ENCODE assay signal across 20 cellular contexts in the genomic region with DNA sequence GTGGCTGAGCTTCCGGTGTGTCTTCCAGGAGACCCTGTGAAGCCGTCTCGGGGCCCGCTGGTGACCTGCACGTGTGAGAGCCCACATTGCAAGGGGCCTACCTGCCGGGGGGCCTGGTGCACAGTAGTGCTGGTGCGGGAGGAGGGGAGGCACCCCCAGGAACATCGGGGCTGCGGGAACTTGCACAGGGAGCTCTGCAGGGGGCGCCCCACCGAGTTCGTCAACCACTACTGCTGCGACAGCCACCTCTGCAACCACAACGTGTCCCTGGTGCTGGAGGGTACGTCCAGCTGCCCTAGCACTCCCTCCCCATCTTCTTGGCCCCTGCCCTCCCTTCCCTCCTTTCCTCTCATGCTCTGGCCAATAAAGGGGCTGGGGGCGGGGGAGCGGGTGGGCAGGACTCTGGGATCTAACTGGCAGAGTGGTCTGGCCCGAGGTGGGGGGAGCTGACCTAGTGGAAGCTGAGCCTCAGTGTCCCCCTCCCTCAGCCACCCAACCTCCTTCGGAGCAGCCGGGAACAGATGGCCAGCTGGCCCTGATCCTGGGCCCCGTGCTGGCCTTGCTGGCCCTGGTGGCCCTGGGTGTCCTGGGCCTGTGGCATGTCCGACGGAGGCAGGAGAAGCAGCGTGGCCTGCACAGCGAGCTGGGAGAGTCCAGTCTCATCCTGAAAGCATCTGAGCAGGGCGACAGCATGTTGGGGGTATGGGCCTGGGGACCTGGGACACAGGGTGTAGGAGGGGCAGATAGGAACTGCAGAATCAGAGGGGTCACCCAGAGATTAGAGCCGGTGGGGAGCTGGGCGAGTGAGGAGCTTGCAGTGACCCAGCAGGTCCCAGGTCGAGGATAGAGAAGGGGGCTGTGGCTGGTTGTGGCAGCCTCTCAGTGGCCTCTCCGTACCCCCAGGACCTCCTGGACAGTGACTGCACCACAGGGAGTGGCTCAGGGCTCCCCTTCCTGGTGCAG. TPM values are rescaled to one million over a fixed set of nuclear protein-coding genes. Genes with fewer than 3 reads are reported as not detected.
DNase-seq lines count a peak whose midpoint lies in the region; ATAC-seq, FAIRE-seq and TF ChIP-seq lines count a peak whose summit lies in the region.
"Had no signal": no experiment of that assay in that cellular context is flagged by ENCODE, and none has a peak within 500 bp of the region (broad histone marks: within the 10 kb centered on the region; RNA-seq: fewer than 3 reads in every experiment).

No MANE protein-coding gene starts in this region.

- no peaks in the 10 kb centered on the region for H3K9me3 Mint-ChIP-seq in MCF 10A (ENCODE audit: unreplicated experiment)
- H3K9me3 Mint-ChIP-seq: activated naive CD4-positive, alpha-beta T cell treated with anti-CD3 and anti-CD28 coated beads, Interleukin-2, amount 50 U/mL, for 24 hours; stimulated activated naive CD8-positive, alpha-beta T cell treated with anti-CD3 and anti-CD28 coated beads, Interleukin-15, amount 100 ng/mL, for 72 hours had no signal

- peaks cover 5% of the 10 kb centered on the region for H3K4me1 Mint-ChIP-seq in MCF 10A (ENCODE audit: insufficient read depth, unreplicated experiment)
- H3K4me1 Mint-ChIP-seq: activated naive CD4-positive, alpha-beta T cell treated with anti-CD3 and anti-CD28 coated beads, Interleukin-2, amount 50 U/mL, for 24 hours; stimulated activated naive CD8-positive, alpha-beta T cell treated with anti-CD3 and anti-CD28 coated beads, Interleukin-15, amount 100 ng/mL, for 72 hours had no signal

- H4K20me1 ChIP-seq in SK-N-SH (ENCODE audit: insufficient read depth) (no peaks in the 10 kb centered on the region), HepG2 (ENCODE audit: insufficient read depth, low read length) (no peaks in the 10 kb centered on the region)

- no peak for TF ChIP-seq POLR2A in HepG2 (IDR thresholded peaks at IDR 0.05; ENCODE audit: insufficient read depth in 1 of 2, low read depth in 2 of 2, low read length in 2 of 2)

- DNase-seq in SK-N-SH: peak; percentile 55
- DNase-seq in brain microvascular endothelial cell: no peak
- DNase-seq in HepG2 (ENCODE audit: low spot score): no peak
- DNase-seq in NCI-H146 (lab: John Stamatoyannopoulos, UW): no peak
- DNase-seq in AG08396 (ENCODE audit: low spot score): no peak
- no peak for DNase-seq in MCF 10A (ENCODE audit: unreplicated experiment)
- DNase-seq: activated CD8-positive, alpha-beta T cell treated with anti-CD3 and anti-CD28 coated beads, Interleukin-2, amount 10 ng/mL, durations not matched to agents 7 days and 5 days; DMS 273 treated with DMSO at 0.1 percent for 48 hours; left colon; NCI-H1105 treated with DMSO at 0.1 percent for 48 hours; stimulated activated CD4-positive, alpha-beta T cell treated with anti-CD3 and anti-CD28 coated beads, Interleukin-4, amount 100 ng/mL, for 24 hours; stimulated activated naive CD8-positive, alpha-beta T cell treated with anti-CD3 and anti-CD28 coated beads, Interleukin-15, amount 100 ng/mL, for 72 hours had no signal

- no peak overlapping the region for H3K4me3 ChIP-seq in SK-N-SH (ENCODE audit: low read depth in 2 of 2, low read length in 1 of 2)
- no peak overlapping the region for H3K4me3 ChIP-seq in brain microvascular endothelial cell (ENCODE audit: low read depth, low read length)
- no peak overlapping the region for H3K4me3 ChIP-seq in HepG2 (replicated peaks in 1 of 3; ENCODE audit: insufficient read depth in 1 of 3, low read depth in 2 of 3, low read length in 3 of 3)
- peak overlapping the region; percentile 9 for H3K4me3 ChIP-seq in urinary bladder (ENCODE audit: low read depth, low read length)
- H3K4me3 ChIP-seq: ovary had no signal

- H3K9me3 ChIP-seq in SK-N-SH (no peaks in the 10 kb centered on the region), HepG2 (ENCODE audit: low read length) (no peaks in the 10 kb centered on the region)
- H3K9me3 ChIP-seq: ovary had no signal

- H3K4me2 ChIP-seq in SK-N-SH: no peak overlapping the region
- H3K4me2 ChIP-seq in HepG2 (ENCODE audit: low read depth, low read length): no peak overlapping the region

- intact Hi-C loops in HepG2 (cut with micrococcal nuclease; ENCODE audit: unreplicated experiment): no loop called here
- intact Hi-C loops in MCF 10A (cut with micrococcal nuclease): no loop called here

- ATAC-seq in SK-N-SH treated with all-trans-retinoic acid at 6 μM for 48 hours (no peak), HepG2 (peak; percentile 24)
- ATAC-seq: activated CD8-positive, alpha-beta T cell treated with anti-CD3 and anti-CD28 coated beads, Interleukin-2, amount 10 ng/mL, durations not matched to agents 7 days and 5 days; left colon; stimulated activated naive CD8-positive, alpha-beta T cell treated with anti-CD3 and anti-CD28 coated beads, Interleukin-15, amount 100 ng/mL, for 72 hours had no signal

- no peak for TF ChIP-seq EP300 in SK-N-SH (IDR thresholded peaks at IDR 0.05; ENCODE audit: borderline replicate concordance in 1 of 2, low read depth in 1 of 2, low read length in 1 of 2)
- TF ChIP-seq EP300 in HepG2 (IDR thresholded peaks at IDR 0.05; ENCODE audit: low read depth in 2 of 2, low read length in 2 of 2): no peak
- no peak for TF ChIP-seq EP300 in HepG2 (CRISPR knock-in tag; IDR thresholded peaks at IDR 0.05; ENCODE audit: borderline replicate concordance)

- H2AFZ ChIP-seq in SK-N-SH (ENCODE audit: low read depth) (no peak overlapping the region), HepG2 (ENCODE audit: low read length) (no peak overlapping the region)

- no peak overlapping the region for H3K27ac Mint-ChIP-seq in MCF 10A (ENCODE audit: low read depth, unreplicated experiment)
- H3K27ac Mint-ChIP-seq: activated CD8-positive, alpha-beta T cell treated with anti-CD3 and anti-CD28 coated beads, Interleukin-2, amount 10 ng/mL, durations not matched to agents 7 days and 5 days; activated naive CD4-positive, alpha-beta T cell treated with anti-CD3 and anti-CD28 coated beads, Interleukin-2, amount 50 U/mL, for 24 hours had no signal

- H3K9ac ChIP-seq in SK-N-SH (no peak overlapping the region), HepG2 (ENCODE audit: insufficient read depth, low read depth, low read length) (no peak overlapping the region)

- BruUV-seq in HepG2 (replicated peaks; lab: Mats Ljungman, UMichigan) (no TSS peak), MCF 10A (replicated peaks; lab: Mats Ljungman, UMichigan) (no TSS peak)

- H3F3A ChIP-seq in SK-N-SH (replicated peaks; ENCODE audit: insufficient read depth): no peaks in the 10 kb centered on the region

- 77% methylated on average over 12 of the region's 30 CpGs for WGBS in SK-N-SH (ENCODE audit: low lambda C conversion rate)
- WGBS in HepG2 (ENCODE audit: low lambda C conversion rate): 43% methylated on average over 17 of the region's 30 CpGs
- 79% methylated on average over 30 of the region's 30 CpGs for WGBS in urinary bladder

- CTCF ChIA-PET in SK-N-SH (lab: Yijun Ruan, JAX) (interaction anchor here (1.0 to 6.0 kb wide), 23 partner anchors 9 to 112 kb away, joined by 3 to 28 read pairs (median 6); no protein-coding TSS in a partner anchor), HepG2 (lab: Yijun Ruan, JAX; ENCODE audit: low intra/inter-chr PET ratio, low total read pairs) (no interaction called here), MCF 10A (lab: Yijun Ruan, JAX) (interaction anchor here (0.6 to 6.5 kb wide), 4 partner anchors 10 to 112 kb away, joined by 3 to 32 read pairs (median 4); no protein-coding TSS in a partner anchor)

- H3K36me3 ChIP-seq in SK-N-SH (replicated peaks in 1 of 2; ENCODE audit: control insufficient read depth in 1 of 2, insufficient read depth in 2 of 2, low read length in 1 of 2): no peaks in the 10 kb centered on the region
- no peaks in the 10 kb centered on the region for H3K36me3 ChIP-seq in brain microvascular endothelial cell (replicated peaks)
- no peaks in the 10 kb centered on the region for H3K36me3 ChIP-seq in HepG2 (replicated peaks in 1 of 2; ENCODE audit: control insufficient read depth in 1 of 2, insufficient read depth in 2 of 2, low read length in 2 of 2)
- H3K36me3 ChIP-seq in urinary bladder (ENCODE audit: insufficient read depth): no peaks in the 10 kb centered on the region
- H3K36me3 ChIP-seq: ovary had no signal

- H3K36me3 Mint-ChIP-seq in MCF 10A (ENCODE audit: insufficient read depth, unreplicated experiment): no peaks in the 10 kb centered on the region
- H3K36me3 Mint-ChIP-seq: activated naive CD4-positive, alpha-beta T cell treated with anti-CD3 and anti-CD28 coated beads, Interleukin-2, amount 50 U/mL, for 24 hours had no signal

- H3K27me3 ChIP-seq in SK-N-SH (ENCODE audit: insufficient read depth): no peaks in the 10 kb centered on the region
- H3K27me3 ChIP-seq in brain microvascular endothelial cell (replicated peaks): no peaks in the 10 kb centered on the region
- H3K27me3 ChIP-seq in HepG2 (ENCODE audit: control insufficient read depth in 1 of 2, insufficient read depth in 2 of 2, low read length in 2 of 2): peaks cover 2 to 50% of the 10 kb centered on the region in 2 experiments; a peak in 3 of 5 replicates
- H3K27me3 ChIP-seq: ovary had no signal

- TF ChIP-seq RAD21 in SK-N-SH (IDR thresholded peaks at IDR 0.05; ENCODE audit: low read length): no peak
- no peak for TF ChIP-seq RAD21 in HepG2 (CRISPR knock-in tag; IDR thresholded peaks at IDR 0.05)

- POLR2A ChIA-PET in SK-N-SH (lab: Yijun Ruan, JAX): interaction anchor here (0.5 to 1.5 kb wide), 3 partner anchors 8 to 119 kb away, joined by 3 to 4 read pairs (median 3); no protein-coding TSS in a partner anchor
- POLR2A ChIA-PET in HepG2 (lab: Yijun Ruan, JAX): no interaction called here
- POLR2A ChIA-PET in MCF 10A (lab: Yijun Ruan, JAX): interaction anchor here (0.6 kb wide), 1 partner anchor 1408 kb away, joined by 3 read pairs; a partner anchor contains a TSS

- H3K27ac ChIP-seq in SK-N-SH (ENCODE audit: low read depth in 2 of 2, low read length in 1 of 2) (peak overlapping the region in 1 of 2 experiments; percentile 84; a peak in 2 of 4 replicates), brain microvascular endothelial cell (no peak overlapping the region), HepG2 (ENCODE audit: extremely low read length, insufficient read depth, low read length) (no peak overlapping the region), urinary bladder (ENCODE audit: low read depth) (no peak overlapping the region)
- H3K27ac ChIP-seq: ovary had no signal

- in situ Hi-C loops in brain microvascular endothelial cell (cut with HindIII; ENCODE audit: low pct_ligation_motif_present, low sequenced_read_pairs): no loop called here
- in situ Hi-C loops in HepG2 (cut with HindIII; ENCODE audit: extremely low pct_ligation_motif_present, low pct_unique_long_range_greater_than_20kb): no loop called here

- H3K4me3 Mint-ChIP-seq in MCF 10A (ENCODE audit: unreplicated experiment): no peak overlapping the region
- H3K4me3 Mint-ChIP-seq: activated CD8-positive, alpha-beta T cell treated with anti-CD3 and anti-CD28 coated beads, Interleukin-2, amount 10 ng/mL, durations not matched to agents 7 days and 5 days; activated naive CD4-positive, alpha-beta T cell treated with anti-CD3 and anti-CD28 coated beads, Interleukin-2, amount 50 U/mL, for 24 hours; stimulated activated naive CD8-positive, alpha-beta T cell treated with anti-CD3 and anti-CD28 coated beads, Interleukin-15, amount 100 ng/mL, for 72 hours had no signal

- H3K9me2 ChIP-seq in SK-N-SH: no peaks in the 10 kb centered on the region

- TF ChIP-seq CTCF in SK-N-SH (IDR thresholded peaks at IDR 0.05) (peak; percentile 20; the same call in 1 of the 2 replicates), brain microvascular endothelial cell (IDR thresholded peaks at IDR 0.05; ENCODE audit: low read depth, low read length, missing control alignments) (peak; percentile 31), HepG2 (CRISPR knock-in tag; IDR thresholded peaks at IDR 0.05) (peak; percentile 30; the same call in 1 of the 2 replicates), MCF 10A (IDR thresholded peaks at IDR 0.05; ENCODE audit: unreplicated experiment) (no peak)

- no peak for FAIRE-seq in HepG2 (lab: Jason Lieb, UNC)
- FAIRE-seq: A204.1, frontal cortex, GM18507 had no signal

- H3K27me3 Mint-ChIP-seq in MCF 10A (ENCODE audit: insufficient read depth, unreplicated experiment): no peaks in the 10 kb centered on the region

- H3K4me1 ChIP-seq in SK-N-SH (ENCODE audit: control insufficient read depth in 1 of 2, insufficient read depth in 2 of 2, low read depth in 1 of 2, low read length in 1 of 2) (peaks cover 0 to 77% of the 10 kb centered on the region in 2 experiments; a peak in 2 of 4 replicates), HepG2 (ENCODE audit: insufficient read depth, low read length) (0 out of 2 replicates have a peak, but pooled peaks cover 17% of the 10 kb centered on the region), urinary bladder (ENCODE audit: insufficient read depth) (no peaks in the 10 kb centered on the region)

- H3K79me2 ChIP-seq in SK-N-SH (ENCODE audit: insufficient read depth) (no peaks in the 10 kb centered on the region), HepG2 (ENCODE audit: insufficient read depth, low read length) (no peaks in the 10 kb centered on the region)

RNA-seq across cellular contexts. Expression of a gene that starts 6.0 kb away (rescaled TPM):
- polyA plus RNA-seq in SK-N-SH (2012; rRNA removed) (0.07 and 0.08 TPM in 2 replicates), HepG2 (2011; rRNA removed) (not detected in 2 replicates), urinary bladder (71.7 TPM)
- 0.05 and 0.07 TPM in 2 replicates for polyA plus RNA-seq in SK-N-SH (2012; cell fraction: cytosol; rRNA removed)
- 0.11 and 0.54 TPM in 2 replicates for polyA plus RNA-seq in SK-N-SH (2012; cell fraction: nucleus; rRNA removed)
- total RNA-seq in HepG2 (2016; rRNA removed; fragmentation: Illumina TruSeq; extraction: Trizol) (not detected in 2 replicates), urinary bladder (47.9 TPM), MCF 10A (2022) (not detected in 2 replicates)
- not detected in 2 replicates for total RNA-seq in HepG2 (2016; cell fraction: cytosol; rRNA removed; fragmentation: Illumina TruSeq; extraction: Trizol; ENCODE audit: low read depth)
- total RNA-seq in HepG2 (2016; cell fraction: insoluble cytoplasmic fraction; rRNA removed; fragmentation: Illumina TruSeq; extraction: Trizol): not detected in 2 replicates
- total RNA-seq in HepG2 (2016; cell fraction: membrane; rRNA removed; fragmentation: Illumina TruSeq; extraction: Trizol): not detected in 2 replicates
- total RNA-seq in HepG2 (2016; cell fraction: nucleus; rRNA removed; fragmentation: Illumina TruSeq; extraction: Trizol): not detected in 2 replicates
- polyA plus RNA-seq in HepG2 (2011; cell fraction: cytosol; rRNA removed): not detected in 2 replicates
- polyA plus RNA-seq in HepG2 (2011; cell fraction: nucleus; rRNA removed): not detected in 2 replicates
- not detected in 2 replicates for polyA plus RNA-seq in HepG2 (2012)
- polyA plus RNA-seq in HepG2 (2016; cell fraction: cytosol; fragmentation: Illumina TruSeq; extraction: Trizol; ENCODE audit: low read depth): not detected in 2 replicates
- not detected in 2 replicates for polyA plus RNA-seq in HepG2 (2016; cell fraction: insoluble cytoplasmic fraction; fragmentation: Illumina TruSeq; extraction: Trizol; ENCODE audit: low read depth)
- polyA plus RNA-seq in HepG2 (2016; cell fraction: membrane; fragmentation: Illumina TruSeq; extraction: Trizol; ENCODE audit: low read depth): not detected in 2 replicates
- not detected in 2 replicates for polyA plus RNA-seq in HepG2 (2016; cell fraction: nucleus; fragmentation: Illumina TruSeq; extraction: Trizol; ENCODE audit: insufficient read depth, low read depth)
- 0.05 TPM in 1 of 2 replicates, not detected in the other for polyA minus RNA-seq in HepG2 (2011; rRNA and poly(A)+ RNA removed; ENCODE audit: low replicate concordance)
- polyA minus RNA-seq in HepG2 (2011; cell fraction: cytosol; rRNA and poly(A)+ RNA removed): not detected in 2 replicates
- not detected in 2 replicates for polyA minus RNA-seq in HepG2 (2011; cell fraction: nucleus; rRNA and poly(A)+ RNA removed)
- total RNA-seq: activated CD8-positive, alpha-beta T cell treated with anti-CD3 and anti-CD28 coated beads, Interleukin-2, amount 10 ng/mL, durations not matched to agents 7 days and 5 days; T-helper 1 cell treated with Interleukin-12 subunit alpha and Interleukin-12 subunit beta and Interleukin-4 antibody, amounts not matched to agents 30 ng/mL and 1 ng/mL, for 36 hours had no signal

RNA-seq across cellular contexts. Expression of a gene that starts 25.4 kb away (rescaled TPM):
- polyA plus RNA-seq in SK-N-SH (2012; rRNA removed) (not detected in 2 replicates), HepG2 (2011; rRNA removed) (0.04 and 0.07 TPM in 2 replicates), urinary bladder (not detected)
- not detected in 2 replicates for polyA plus RNA-seq in SK-N-SH (2012; cell fraction: cytosol; rRNA removed)
- 0.11 and 0.13 TPM in 2 replicates for polyA plus RNA-seq in SK-N-SH (2012; cell fraction: nucleus; rRNA removed)
- total RNA-seq in HepG2 (2016; rRNA removed; fragmentation: Illumina TruSeq; extraction: Trizol) (not detected in 2 replicates), urinary bladder (not detected), MCF 10A (2022) (not detected in 2 replicates)
- total RNA-seq in HepG2 (2016; cell fraction: cytosol; rRNA removed; fragmentation: Illumina TruSeq; extraction: Trizol; ENCODE audit: low read depth): not detected in 2 replicates
- total RNA-seq in HepG2 (2016; cell fraction: insoluble cytoplasmic fraction; rRNA removed; fragmentation: Illumina TruSeq; extraction: Trizol): not detected in 2 replicates
- not detected in 2 replicates for total RNA-seq in HepG2 (2016; cell fraction: membrane; rRNA removed; fragmentation: Illumina TruSeq; extraction: Trizol)
- not detected in 2 replicates for total RNA-seq in HepG2 (2016; cell fraction: nucleus; rRNA removed; fragmentation: Illumina TruSeq; extraction: Trizol)
- 0.03 and 0.04 TPM in 2 replicates for polyA plus RNA-seq in HepG2 (2011; cell fraction: cytosol; rRNA removed)
- polyA plus RNA-seq in HepG2 (2011; cell fraction: nucleus; rRNA removed): 0.16 and 0.33 TPM in 2 replicates
- not detected in 2 replicates for polyA plus RNA-seq in HepG2 (2012)
- polyA plus RNA-seq in HepG2 (2016; cell fraction: cytosol; fragmentation: Illumina TruSeq; extraction: Trizol; ENCODE audit: low read depth): not detected in 2 replicates
- polyA plus RNA-seq in HepG2 (2016; cell fraction: insoluble cytoplasmic fraction; fragmentation: Illumina TruSeq; extraction: Trizol; ENCODE audit: low read depth): not detected in 2 replicates
- not detected in 2 replicates for polyA plus RNA-seq in HepG2 (2016; cell fraction: membrane; fragmentation: Illumina TruSeq; extraction: Trizol; ENCODE audit: low read depth)
- polyA plus RNA-seq in HepG2 (2016; cell fraction: nucleus; fragmentation: Illumina TruSeq; extraction: Trizol; ENCODE audit: insufficient read depth, low read depth): not detected in 2 replicates
- polyA minus RNA-seq in HepG2 (2011; rRNA and poly(A)+ RNA removed; ENCODE audit: low replicate concordance): 0.05 and 0.18 TPM in 2 replicates
- polyA minus RNA-seq in HepG2 (2011; cell fraction: cytosol; rRNA and poly(A)+ RNA removed): not detected in 2 replicates
- not detected in 2 replicates for polyA minus RNA-seq in HepG2 (2011; cell fraction: nucleus; rRNA and poly(A)+ RNA removed)
- total RNA-seq: activated CD8-positive, alpha-beta T cell treated with anti-CD3 and anti-CD28 coated beads, Interleukin-2, amount 10 ng/mL, durations not matched to agents 7 days and 5 days; frontal cortex; left colon; ovary; T-helper 1 cell treated with Interleukin-12 subunit alpha and Interleukin-12 subunit beta and Interleukin-4 antibody, amounts not matched to agents 30 ng/mL and 1 ng/mL, for 36 hours had no signal
- polyA plus RNA-seq: ovary had no signal

RNA-seq across cellular contexts. Expression of a gene that starts 38.1 kb away (rescaled TPM):
- 12.1 and 13.5 TPM in 2 replicates for polyA plus RNA-seq in SK-N-SH (2012; rRNA removed)
- polyA plus RNA-seq in SK-N-SH (2012; cell fraction: cytosol; rRNA removed): 8.3 and 10.4 TPM in 2 replicates
- 11.1 and 12.7 TPM in 2 replicates for polyA plus RNA-seq in SK-N-SH (2012; cell fraction: nucleus; rRNA removed)
- total RNA-seq in HepG2 (2016; rRNA removed; fragmentation: Illumina TruSeq; extraction: Trizol): 5.8 and 8.9 TPM in 2 replicates
- total RNA-seq in HepG2 (2016; cell fraction: cytosol; rRNA removed; fragmentation: Illumina TruSeq; extraction: Trizol; ENCODE audit: low read depth): 2.0 and 2.2 TPM in 2 replicates
- total RNA-seq in HepG2 (2016; cell fraction: insoluble cytoplasmic fraction; rRNA removed; fragmentation: Illumina TruSeq; extraction: Trizol): 4.3 and 9.8 TPM in 2 replicates
- 5.4 and 7.6 TPM in 2 replicates for total RNA-seq in HepG2 (2016; cell fraction: membrane; rRNA removed; fragmentation: Illumina TruSeq; extraction: Trizol)
- total RNA-seq in HepG2 (2016; cell fraction: nucleus; rRNA removed; fragmentation: Illumina TruSeq; extraction: Trizol): 9.9 and 14.3 TPM in 2 replicates
- polyA plus RNA-seq in HepG2 (2011; rRNA removed): 12.1 and 14.1 TPM in 2 replicates
- 12.0 and 13.7 TPM in 2 replicates for polyA plus RNA-seq in HepG2 (2011; cell fraction: cytosol; rRNA removed)
- 12.5 and 12.9 TPM in 2 replicates for polyA plus RNA-seq in HepG2 (2011; cell fraction: nucleus; rRNA removed)
- polyA plus RNA-seq in HepG2 (2012): 10.8 and 11.8 TPM in 2 replicates
- polyA plus RNA-seq in HepG2 (2016; cell fraction: cytosol; fragmentation: Illumina TruSeq; extraction: Trizol; ENCODE audit: low read depth): 1.1 and 1.3 TPM in 2 replicates
- polyA plus RNA-seq in HepG2 (2016; cell fraction: insoluble cytoplasmic fraction; fragmentation: Illumina TruSeq; extraction: Trizol; ENCODE audit: low read depth): 5.3 and 5.6 TPM in 2 replicates
- polyA plus RNA-seq in HepG2 (2016; cell fraction: membrane; fragmentation: Illumina TruSeq; extraction: Trizol; ENCODE audit: low read depth): 3.8 and 4.6 TPM in 2 replicates
- 16.9 and 17.0 TPM in 2 replicates for polyA plus RNA-seq in HepG2 (2016; cell fraction: nucleus; fragmentation: Illumina TruSeq; extraction: Trizol; ENCODE audit: insufficient read depth, low read depth)
- 22.8 and 32.8 TPM in 2 replicates for polyA minus RNA-seq in HepG2 (2011; rRNA and poly(A)+ RNA removed; ENCODE audit: low replicate concordance)
- polyA minus RNA-seq in HepG2 (2011; cell fraction: cytosol; rRNA and poly(A)+ RNA removed): 9.7 and 13.2 TPM in 2 replicates
- 12.1 and 14.2 TPM in 2 replicates for polyA minus RNA-seq in HepG2 (2011; cell fraction: nucleus; rRNA and poly(A)+ RNA removed)
- 9.5 TPM for total RNA-seq in urinary bladder
- polyA plus RNA-seq in urinary bladder: 14.8 TPM
- total RNA-seq in MCF 10A (2022): 14.7 and 16.1 TPM in 2 replicates

Comparison
In these comparisons a context has a peak if more than half of its experiments do, and no peak if none do; other contexts are left out.
1. RNA of a gene that starts 6.0 kb away (total RNA-seq): 47.9 TPM in urinary bladder (single experiment); not detected in HepG2 and not detected in MCF 10A; every median in the first group is over 10 times any median in the second.